1 cellular context compared by ENCODE assay signal in genomic region chr2:231050018-231050901, GRCh38.
A peak's percentile ranks its signal among the peaks of the same experiment; 100 is the strongest.
TF ChIP-seq lines count a peak whose summit lies in the region.

No MANE protein-coding gene starts in this region.

TF ChIP-seq in HepG2, 621 proteins besides CTCF, POLR2A, EP300 and RAD21 (continued from another document and continues in another):
- TF ChIP-seq, protein P1, sequence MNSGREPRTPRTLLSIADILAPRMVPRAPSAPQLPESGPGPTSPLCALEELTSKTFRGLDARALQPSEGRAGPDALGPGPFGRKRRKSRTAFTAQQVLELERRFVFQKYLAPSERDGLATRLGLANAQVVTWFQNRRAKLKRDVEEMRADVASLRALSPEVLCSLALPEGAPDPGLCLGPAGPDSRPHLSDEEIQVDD (CRISPR knock-in tag; IDR thresholded peaks at IDR 0.05; ENCODE audit: borderline replicate concordance), result no peak
- TF ChIP-seq, protein P2, sequence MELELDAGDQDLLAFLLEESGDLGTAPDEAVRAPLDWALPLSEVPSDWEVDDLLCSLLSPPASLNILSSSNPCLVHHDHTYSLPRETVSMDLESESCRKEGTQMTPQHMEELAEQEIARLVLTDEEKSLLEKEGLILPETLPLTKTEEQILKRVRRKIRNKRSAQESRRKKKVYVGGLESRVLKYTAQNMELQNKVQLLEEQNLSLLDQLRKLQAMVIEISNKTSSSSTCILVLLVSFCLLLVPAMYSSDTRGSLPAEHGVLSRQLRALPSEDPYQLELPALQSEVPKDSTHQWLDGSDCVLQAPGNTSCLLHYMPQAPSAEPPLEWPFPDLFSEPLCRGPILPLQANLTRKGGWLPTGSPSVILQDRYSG (CRISPR knock-in tag; IDR thresholded peaks at IDR 0.05), result peak; percentile 89
- TF ChIP-seq NFE2L1 (CRISPR knock-in tag; IDR thresholded peaks at IDR 0.05; ENCODE audit: borderline replicate concordance), result no peak
- no peak for TF ChIP-seq ZNF138 (CRISPR knock-in tag; IDR thresholded peaks at IDR 0.05; ENCODE audit: low read depth)
- peak; percentile 99 for TF ChIP-seq SMYD3 (CRISPR knock-in tag; IDR thresholded peaks at IDR 0.05)
- no peak for TF ChIP-seq ZNF253 (CRISPR knock-in tag; IDR thresholded peaks at IDR 0.05; ENCODE audit: borderline replicate concordance)
- TF ChIP-seq NCOA5 (CRISPR knock-in tag; IDR thresholded peaks at IDR 0.05), result peak; percentile 98
- TF ChIP-seq ZNF761 (CRISPR knock-in tag; conservative IDR thresholded peaks at IDR 0.05), result peak; percentile 96
- TF ChIP-seq, protein P3, sequence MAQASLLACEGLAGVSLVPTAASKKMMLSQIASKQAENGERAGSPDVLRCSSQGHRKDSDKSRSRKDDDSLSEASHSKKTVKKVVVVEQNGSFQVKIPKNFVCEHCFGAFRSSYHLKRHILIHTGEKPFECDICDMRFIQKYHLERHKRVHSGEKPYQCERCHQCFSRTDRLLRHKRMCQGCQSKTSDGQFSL (CRISPR knock-in tag; IDR thresholded peaks at IDR 0.05), result peak; percentile 79; the same call in 1 of the 2 replicates
- TF ChIP-seq ZNF205 (CRISPR knock-in tag; IDR thresholded peaks at IDR 0.05), result peak; percentile 96
- no peak for TF ChIP-seq GPN1 (CRISPR knock-in tag; IDR thresholded peaks at IDR 0.05; ENCODE audit: borderline replicate concordance)
- TF ChIP-seq ARNT2 (CRISPR knock-in tag; IDR thresholded peaks at IDR 0.05; ENCODE audit: low read depth), result peak; percentile 96
- no peak; the same call in 1 of the 2 replicates for TF ChIP-seq ZNF775 (CRISPR knock-in tag; IDR thresholded peaks at IDR 0.05; ENCODE audit: borderline replicate concordance)
- TF ChIP-seq TAF15 (IDR thresholded peaks at IDR 0.05; ENCODE audit: low read depth, low read length, poor library complexity, severe bottlenecking), result peak; percentile 64
- TF ChIP-seq SUZ12 (IDR thresholded peaks at IDR 0.05; ENCODE audit: low read depth, low read length), result no peak
- peak in 1 of 2 experiments; percentile 97; a peak in 2 of 4 replicates for TF ChIP-seq KLF16 (CRISPR knock-in tag; IDR thresholded peaks at IDR 0.05)
- TF ChIP-seq ZNF263 (CRISPR knock-in tag; IDR thresholded peaks at IDR 0.05), result peak; percentile 79
- no peak for TF ChIP-seq HOXA7 (CRISPR knock-in tag; IDR thresholded peaks at IDR 0.05)
- peak; percentile 92; the same call in 1 of the 2 replicates for TF ChIP-seq XBP1 (CRISPR knock-in tag; IDR thresholded peaks at IDR 0.05)
- 0 out of 2 replicates have a peak, but pooled peaks have one; percentile 88 for TF ChIP-seq ZBTB3 (CRISPR knock-in tag; IDR thresholded peaks at IDR 0.05; ENCODE audit: borderline replicate concordance, low read depth)
- peak; percentile 46 for TF ChIP-seq STAG1 (CRISPR knock-in tag; IDR thresholded peaks at IDR 0.05)
- TF ChIP-seq GABPA (IDR thresholded peaks at IDR 0.05; ENCODE audit: low read depth, low read length), result no peak
- peak; percentile 67 for TF ChIP-seq GABPA (CRISPR knock-in tag; IDR thresholded peaks at IDR 0.05; ENCODE audit: low read depth)
- TF ChIP-seq, protein P4, sequence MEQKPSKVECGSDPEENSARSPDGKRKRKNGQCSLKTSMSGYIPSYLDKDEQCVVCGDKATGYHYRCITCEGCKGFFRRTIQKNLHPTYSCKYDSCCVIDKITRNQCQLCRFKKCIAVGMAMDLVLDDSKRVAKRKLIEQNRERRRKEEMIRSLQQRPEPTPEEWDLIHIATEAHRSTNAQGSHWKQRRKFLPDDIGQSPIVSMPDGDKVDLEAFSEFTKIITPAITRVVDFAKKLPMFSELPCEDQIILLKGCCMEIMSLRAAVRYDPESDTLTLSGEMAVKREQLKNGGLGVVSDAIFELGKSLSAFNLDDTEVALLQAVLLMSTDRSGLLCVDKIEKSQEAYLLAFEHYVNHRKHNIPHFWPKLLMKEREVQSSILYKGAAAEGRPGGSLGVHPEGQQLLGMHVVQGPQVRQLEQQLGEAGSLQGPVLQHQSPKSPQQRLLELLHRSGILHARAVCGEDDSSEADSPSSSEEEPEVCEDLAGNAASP (CRISPR knock-in tag; IDR thresholded peaks at IDR 0.05; ENCODE audit: borderline replicate concordance), result peak; percentile 97
- TF ChIP-seq THAP7 (CRISPR knock-in tag; IDR thresholded peaks at IDR 0.05), result peak; percentile 80; the same call in 1 of the 2 replicates
- TF ChIP-seq ZNF281 (CRISPR knock-in tag; IDR thresholded peaks at IDR 0.05; ENCODE audit: borderline replicate concordance), result peak; percentile 82; the same call in 1 of the 2 replicates
- TF ChIP-seq, protein P5, sequence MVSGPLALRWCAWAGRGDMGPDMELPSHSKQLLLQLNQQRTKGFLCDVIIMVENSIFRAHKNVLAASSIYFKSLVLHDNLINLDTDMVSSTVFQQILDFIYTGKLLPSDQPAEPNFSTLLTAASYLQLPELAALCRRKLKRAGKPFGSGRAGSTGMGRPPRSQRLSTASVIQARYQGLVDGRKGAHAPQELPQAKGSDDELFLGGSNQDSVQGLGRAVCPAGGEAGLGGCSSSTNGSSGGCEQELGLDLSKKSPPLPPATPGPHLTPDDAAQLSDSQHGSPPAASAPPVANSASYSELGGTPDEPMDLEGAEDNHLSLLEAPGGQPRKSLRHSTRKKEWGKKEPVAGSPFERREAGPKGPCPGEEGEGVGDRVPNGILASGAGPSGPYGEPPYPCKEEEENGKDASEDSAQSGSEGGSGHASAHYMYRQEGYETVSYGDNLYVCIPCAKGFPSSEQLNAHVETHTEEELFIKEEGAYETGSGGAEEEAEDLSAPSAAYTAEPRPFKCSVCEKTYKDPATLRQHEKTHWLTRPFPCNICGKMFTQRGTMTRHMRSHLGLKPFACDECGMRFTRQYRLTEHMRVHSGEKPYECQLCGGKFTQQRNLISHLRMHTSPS (CRISPR knock-in tag; IDR thresholded peaks at IDR 0.05; ENCODE audit: low read depth), result peak; percentile 87
- TF ChIP-seq XRCC5 (optimal IDR thresholded peaks at IDR 0.05; ENCODE audit: low read length), result no peak
- TF ChIP-seq MYC (CRISPR knock-in tag; IDR thresholded peaks at IDR 0.05; ENCODE audit: borderline replicate concordance), result peak; percentile 92
- no peak for TF ChIP-seq TCF12 (IDR thresholded peaks at IDR 0.05)
- TF ChIP-seq TCF12 (CRISPR knock-in tag; IDR thresholded peaks at IDR 0.05), result peak; percentile 99
- TF ChIP-seq ZNF543 (CRISPR knock-in tag; IDR thresholded peaks at IDR 0.05), result peak; percentile 92; the same call in 1 of the 2 replicates
- peak; percentile 98 for TF ChIP-seq ZBTB43 (CRISPR knock-in tag; conservative IDR thresholded peaks at IDR 0.05)
- TF ChIP-seq ZNF513 (CRISPR knock-in tag; conservative IDR thresholded peaks at IDR 0.05), result no peak; the same call in 1 of the 2 replicates
- no peak for TF ChIP-seq IRF1 (CRISPR knock-in tag; IDR thresholded peaks at IDR 0.05; ENCODE audit: low read depth)
- TF ChIP-seq ZNF720 (CRISPR knock-in tag; IDR thresholded peaks at IDR 0.05), result no peak
- peak; percentile 96 for TF ChIP-seq ZNF557 (CRISPR knock-in tag; IDR thresholded peaks at IDR 0.05)
- TF ChIP-seq TCF7 (IDR thresholded peaks at IDR 0.05; ENCODE audit: low read depth), result peak; percentile 92
- no peak; the same call in 1 of the 2 replicates for TF ChIP-seq SNAPC5 (CRISPR knock-in tag; IDR thresholded peaks at IDR 0.05; ENCODE audit: borderline replicate concordance)
- peak; percentile 63 for TF ChIP-seq NRL (CRISPR knock-in tag; IDR thresholded peaks at IDR 0.05; ENCODE audit: borderline replicate concordance)
- TF ChIP-seq ZMYM3 (CRISPR knock-in tag; IDR thresholded peaks at IDR 0.05), result peak; percentile 94
- peak; percentile 87 for TF ChIP-seq ZNF18 (CRISPR knock-in tag; IDR thresholded peaks at IDR 0.05; ENCODE audit: insufficient replicate concordance)
- TF ChIP-seq ASH2L (IDR thresholded peaks at IDR 0.05; ENCODE audit: insufficient read length, low read depth, low read length), result peak; percentile 97
- TF ChIP-seq THAP9 (CRISPR knock-in tag; IDR thresholded peaks at IDR 0.05; ENCODE audit: borderline replicate concordance), result peak; percentile 68; the same call in 1 of the 2 replicates
- no peak; the same call in none of the 2 replicates for TF ChIP-seq RFXANK (CRISPR knock-in tag; IDR thresholded peaks at IDR 0.05)
- peak; percentile 94 for TF ChIP-seq ZMYM4 (CRISPR knock-in tag; IDR thresholded peaks at IDR 0.05)
